17 cellular contexts compared by ENCODE assay signal in genomic region chr2:171128461-171128860, GRCh38.
"Had no signal": no experiment of that assay in that cellular context is flagged by ENCODE, and none has a peak within 500 bp of the region (broad histone marks: within the 10 kb centered on the region; RNA-seq: fewer than 3 reads in every experiment).

No MANE protein-coding gene starts in this region.

- H3K9me3 ChIP-seq: pancreas, stomach had no signal

- DNase-seq: activated CD4-positive, alpha-beta memory T cell treated with anti-CD3 and anti-CD28 coated beads for 36 hours; activated CD4-positive, alpha-beta T cell treated with anti-CD3 and anti-CD28 coated beads for 1 hour; activated CD8-positive, alpha-beta memory T cell treated with anti-CD3 and anti-CD28 coated beads, Interleukin-2, amount 50 U/mL, for 4 hours; activated gamma-delta T cell treated with Interleukin-2 at 50 U/mL for 16 hours; activated naive CD8-positive, alpha-beta T cell treated with anti-CD3 and anti-CD28 coated beads for 36 hours; activated T-cell treated with anti-CD3 and anti-CD28 coated beads, Interleukin-2, amount 50 U/mL, for 72 hours; cerebellar nuclear complex; dermis blood vessel endothelial cell; kidney; left ventricle myocardium superior; mesendoderm; pancreas; stimulated activated CD4-positive, alpha-beta T cell treated with anti-CD3 and anti-CD28 coated beads, Interleukin-4, amount 100 ng/mL, for 1 hour; stimulated activated CD8-positive, alpha-beta memory T cell treated with anti-CD3 and anti-CD28 coated beads, Interleukin-4, amount 100 ng/mL, for 48 hours; stomach had no signal

- FAIRE-seq: urothelium cell line had no signal

- H3K27me3 ChIP-seq: hepatocyte, pancreas, stomach had no signal

- H3K4me3 ChIP-seq: hepatocyte, pancreas, stomach had no signal

- H2AFZ ChIP-seq: hepatocyte had no signal

- H3K27ac ChIP-seq: hepatocyte, pancreas, stomach had no signal

- H3K4me2 ChIP-seq: hepatocyte had no signal

- H3K36me3 ChIP-seq: pancreas, stomach had no signal

- ATAC-seq: activated T-cell treated with anti-CD3 and anti-CD28 coated beads, Interleukin-2, amount 50 U/mL, for 72 hours; left ventricle myocardium superior; pancreas had no signal
